ENCODE assay signal across 1 cellular context in genomic region chr9:26955921-26956886, GRCh38.
TF ChIP-seq lines count a peak whose summit lies in the region.

Gene IFT74, plus strand, starts transcription at chr9:26956412. Its CDS starts 5,556 bp downstream, at chr9:26961968.

TF ChIP-seq in HepG2, 621 proteins besides CTCF, POLR2A, EP300 and RAD21 (continued from another document and continues in another):
- TF ChIP-seq ZHX1 (CRISPR knock-in tag; IDR thresholded peaks at IDR 0.05; ENCODE audit: low read depth) (no peak), ATF5 (CRISPR knock-in tag; IDR thresholded peaks at IDR 0.05; ENCODE audit: low read depth) (no peak), ETV5 (CRISPR knock-in tag; IDR thresholded peaks at IDR 0.05; ENCODE audit: borderline replicate concordance) (peak; percentile 20; the same call in 1 of the 2 replicates), THYN1 (CRISPR knock-in tag; IDR thresholded peaks at IDR 0.05; ENCODE audit: borderline replicate concordance, low read depth) (no peak), ZNF674 (CRISPR knock-in tag; IDR thresholded peaks at IDR 0.05; ENCODE audit: low read depth) (no peak), KMT2B (CRISPR knock-in tag; IDR thresholded peaks at IDR 0.05) (peak; percentile 93), HOXD1 (CRISPR knock-in tag; IDR thresholded peaks at IDR 0.05) (no peak), ZNF747 (CRISPR knock-in tag; IDR thresholded peaks at IDR 0.05; ENCODE audit: borderline replicate concordance) (no peak), ZNF543 (CRISPR knock-in tag; IDR thresholded peaks at IDR 0.05) (0 out of 2 replicates have a peak, but pooled peaks have one; percentile 47), EZH2 (conservative IDR thresholded peaks at IDR 0.05; ENCODE audit: low read depth, low read length) (no peak), GTF3A (CRISPR knock-in tag; conservative IDR thresholded peaks at IDR 0.05) (no peak), ZNF335 (CRISPR knock-in tag; IDR thresholded peaks at IDR 0.05) (no peak), EEA1 (CRISPR knock-in tag; IDR thresholded peaks at IDR 0.05; ENCODE audit: borderline replicate concordance) (no peak; the same call in 1 of the 2 replicates), CBX2 (IDR thresholded peaks at IDR 0.05; ENCODE audit: low read depth, low read length) (no peak), CBX2 (CRISPR knock-in tag; IDR thresholded peaks at IDR 0.05; ENCODE audit: low read depth) (no peak), NCOA1 (CRISPR knock-in tag; IDR thresholded peaks at IDR 0.05) (no peak), ZNF124 (CRISPR knock-in tag; IDR thresholded peaks at IDR 0.05) (no peak), THAP8 (CRISPR knock-in tag; IDR thresholded peaks at IDR 0.05; ENCODE audit: borderline replicate concordance) (no peak; the same call in 1 of the 2 replicates), SRSF9 (IDR thresholded peaks at IDR 0.05; ENCODE audit: borderline replicate concordance, insufficient read depth, low read depth, low read length, poor library complexity, severe bottlenecking) (no peak), ETS1 (CRISPR knock-in tag; IDR thresholded peaks at IDR 0.05) (no peak), RFXAP (CRISPR knock-in tag; IDR thresholded peaks at IDR 0.05; ENCODE audit: borderline replicate concordance) (no peak), RERE (CRISPR knock-in tag; IDR thresholded peaks at IDR 0.05; ENCODE audit: low read depth) (no peak), MXD3 (CRISPR knock-in tag; IDR thresholded peaks at IDR 0.05) (no peak), XBP1 (CRISPR knock-in tag; IDR thresholded peaks at IDR 0.05) (no peak), ZNF782 (CRISPR knock-in tag; IDR thresholded peaks at IDR 0.05; ENCODE audit: borderline replicate concordance) (peak; percentile 79; the same call in 1 of the 2 replicates), ATF6 (CRISPR knock-in tag; conservative IDR thresholded peaks at IDR 0.05) (no peak)
- TF ChIP-seq, protein P1, sequence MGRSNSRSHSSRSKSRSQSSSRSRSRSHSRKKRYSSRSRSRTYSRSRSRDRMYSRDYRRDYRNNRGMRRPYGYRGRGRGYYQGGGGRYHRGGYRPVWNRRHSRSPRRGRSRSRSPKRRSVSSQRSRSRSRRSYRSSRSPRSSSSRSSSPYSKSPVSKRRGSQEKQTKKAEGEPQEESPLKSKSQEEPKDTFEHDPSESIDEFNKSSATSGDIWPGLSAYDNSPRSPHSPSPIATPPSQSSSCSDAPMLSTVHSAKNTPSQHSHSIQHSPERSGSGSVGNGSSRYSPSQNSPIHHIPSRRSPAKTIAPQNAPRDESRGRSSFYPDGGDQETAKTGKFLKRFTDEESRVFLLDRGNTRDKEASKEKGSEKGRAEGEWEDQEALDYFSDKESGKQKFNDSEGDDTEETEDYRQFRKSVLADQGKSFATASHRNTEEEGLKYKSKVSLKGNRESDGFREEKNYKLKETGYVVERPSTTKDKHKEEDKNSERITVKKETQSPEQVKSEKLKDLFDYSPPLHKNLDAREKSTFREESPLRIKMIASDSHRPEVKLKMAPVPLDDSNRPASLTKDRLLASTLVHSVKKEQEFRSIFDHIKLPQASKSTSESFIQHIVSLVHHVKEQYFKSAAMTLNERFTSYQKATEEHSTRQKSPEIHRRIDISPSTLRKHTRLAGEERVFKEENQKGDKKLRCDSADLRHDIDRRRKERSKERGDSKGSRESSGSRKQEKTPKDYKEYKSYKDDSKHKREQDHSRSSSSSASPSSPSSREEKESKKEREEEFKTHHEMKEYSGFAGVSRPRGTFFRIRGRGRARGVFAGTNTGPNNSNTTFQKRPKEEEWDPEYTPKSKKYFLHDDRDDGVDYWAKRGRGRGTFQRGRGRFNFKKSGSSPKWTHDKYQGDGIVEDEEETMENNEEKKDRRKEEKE (IDR thresholded peaks at IDR 0.05): no peak
- TF ChIP-seq, protein P2, sequence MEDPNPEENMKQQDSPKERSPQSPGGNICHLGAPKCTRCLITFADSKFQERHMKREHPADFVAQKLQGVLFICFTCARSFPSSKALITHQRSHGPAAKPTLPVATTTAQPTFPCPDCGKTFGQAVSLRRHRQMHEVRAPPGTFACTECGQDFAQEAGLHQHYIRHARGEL (CRISPR knock-in tag; IDR thresholded peaks at IDR 0.05): no peak
- TF ChIP-seq, protein P3, sequence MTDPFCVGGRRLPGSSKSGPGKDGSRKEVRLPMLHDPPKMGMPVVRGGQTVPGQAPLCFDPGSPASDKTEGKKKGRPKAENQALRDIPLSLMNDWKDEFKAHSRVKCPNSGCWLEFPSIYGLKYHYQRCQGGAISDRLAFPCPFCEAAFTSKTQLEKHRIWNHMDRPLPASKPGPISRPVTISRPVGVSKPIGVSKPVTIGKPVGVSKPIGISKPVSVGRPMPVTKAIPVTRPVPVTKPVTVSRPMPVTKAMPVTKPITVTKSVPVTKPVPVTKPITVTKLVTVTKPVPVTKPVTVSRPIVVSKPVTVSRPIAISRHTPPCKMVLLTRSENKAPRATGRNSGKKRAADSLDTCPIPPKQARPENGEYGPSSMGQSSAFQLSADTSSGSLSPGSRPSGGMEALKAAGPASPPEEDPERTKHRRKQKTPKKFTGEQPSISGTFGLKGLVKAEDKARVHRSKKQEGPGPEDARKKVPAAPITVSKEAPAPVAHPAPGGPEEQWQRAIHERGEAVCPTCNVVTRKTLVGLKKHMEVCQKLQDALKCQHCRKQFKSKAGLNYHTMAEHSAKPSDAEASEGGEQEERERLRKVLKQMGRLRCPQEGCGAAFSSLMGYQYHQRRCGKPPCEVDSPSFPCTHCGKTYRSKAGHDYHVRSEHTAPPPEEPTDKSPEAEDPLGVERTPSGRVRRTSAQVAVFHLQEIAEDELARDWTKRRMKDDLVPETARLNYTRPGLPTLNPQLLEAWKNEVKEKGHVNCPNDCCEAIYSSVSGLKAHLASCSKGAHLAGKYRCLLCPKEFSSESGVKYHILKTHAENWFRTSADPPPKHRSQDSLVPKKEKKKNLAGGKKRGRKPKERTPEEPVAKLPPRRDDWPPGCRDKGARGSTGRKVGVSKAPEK (CRISPR knock-in tag; IDR thresholded peaks at IDR 0.05; ENCODE audit: borderline replicate concordance): no peak
- TF ChIP-seq, protein P4, sequence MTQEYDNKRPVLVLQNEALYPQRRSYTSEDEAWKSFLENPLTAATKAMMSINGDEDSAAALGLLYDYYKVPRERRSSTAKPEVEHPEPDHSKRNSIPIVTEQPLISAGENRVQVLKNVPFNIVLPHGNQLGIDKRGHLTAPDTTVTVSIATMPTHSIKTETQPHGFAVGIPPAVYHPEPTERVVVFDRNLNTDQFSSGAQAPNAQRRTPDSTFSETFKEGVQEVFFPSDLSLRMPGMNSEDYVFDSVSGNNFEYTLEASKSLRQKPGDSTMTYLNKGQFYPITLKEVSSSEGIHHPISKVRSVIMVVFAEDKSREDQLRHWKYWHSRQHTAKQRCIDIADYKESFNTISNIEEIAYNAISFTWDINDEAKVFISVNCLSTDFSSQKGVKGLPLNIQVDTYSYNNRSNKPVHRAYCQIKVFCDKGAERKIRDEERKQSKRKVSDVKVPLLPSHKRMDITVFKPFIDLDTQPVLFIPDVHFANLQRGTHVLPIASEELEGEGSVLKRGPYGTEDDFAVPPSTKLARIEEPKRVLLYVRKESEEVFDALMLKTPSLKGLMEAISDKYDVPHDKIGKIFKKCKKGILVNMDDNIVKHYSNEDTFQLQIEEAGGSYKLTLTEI (CRISPR knock-in tag; conservative IDR thresholded peaks at IDR 0.05): no peak
- TF ChIP-seq, protein P5, sequence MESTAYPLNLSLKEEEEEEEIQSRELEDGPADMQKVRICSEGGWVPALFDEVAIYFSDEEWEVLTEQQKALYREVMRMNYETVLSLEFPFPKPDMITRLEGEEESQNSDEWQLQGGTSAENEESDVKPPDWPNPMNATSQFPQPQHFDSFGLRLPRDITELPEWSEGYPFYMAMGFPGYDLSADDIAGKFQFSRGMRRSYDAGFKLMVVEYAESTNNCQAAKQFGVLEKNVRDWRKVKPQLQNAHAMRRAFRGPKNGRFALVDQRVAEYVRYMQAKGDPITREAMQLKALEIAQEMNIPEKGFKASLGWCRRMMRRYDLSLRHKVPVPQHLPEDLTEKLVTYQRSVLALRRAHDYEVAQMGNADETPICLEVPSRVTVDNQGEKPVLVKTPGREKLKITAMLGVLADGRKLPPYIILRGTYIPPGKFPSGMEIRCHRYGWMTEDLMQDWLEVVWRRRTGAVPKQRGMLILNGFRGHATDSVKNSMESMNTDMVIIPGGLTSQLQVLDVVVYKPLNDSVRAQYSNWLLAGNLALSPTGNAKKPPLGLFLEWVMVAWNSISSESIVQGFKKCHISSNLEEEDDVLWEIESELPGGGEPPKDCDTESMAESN (CRISPR knock-in tag; conservative IDR thresholded peaks at IDR 0.05): no peak
